Comparison of ENCODE assay signal across 22 cellular contexts in genomic region chr20:63807654-63808053, GRCh38. TPM values are rescaled to one million over a fixed set of nuclear protein-coding genes. Genes with fewer than 3 reads are reported as not detected.
DNase-seq lines count a peak whose midpoint lies in the region; ATAC-seq and TF ChIP-seq lines count a peak whose summit lies in the region.
"Had no signal": no experiment of that assay in that cellular context is flagged by ENCODE, and none has a peak within 500 bp of the region (broad histone marks: within the 10 kb centered on the region; RNA-seq: fewer than 3 reads in every experiment).

No MANE protein-coding gene starts in this region.

- no peak overlapping the region for H3K9ac ChIP-seq in Karpas-422 (ENCODE audit: low read length)
- H3K9ac ChIP-seq: BLaER1 had no signal

- no peaks in the 10 kb centered on the region for H3K9me3 ChIP-seq in spleen
- H3K9me3 ChIP-seq in Karpas-422 (ENCODE audit: low read length) = no peaks in the 10 kb centered on the region
- H3K9me3 ChIP-seq: BLaER1 had no signal

- peak overlapping the region in 4 of 8 donors; percentile 19 to 60 (median 26) for H3K4me3 ChIP-seq in spleen
- H3K4me3 ChIP-seq in Karpas-422 (ENCODE audit: low read length) = no peak overlapping the region
- H3K4me3 ChIP-seq: BLaER1, GM23338 had no signal

- H3K4me2 ChIP-seq in Karpas-422 (ENCODE audit: low read depth, low read length, poor library complexity, severe bottlenecking) = no peak overlapping the region
- H3K4me2 ChIP-seq: BLaER1, GM23338 had no signal

- no peaks in the 10 kb centered on the region for H4K20me1 ChIP-seq in Karpas-422 (ENCODE audit: insufficient read depth, low read depth, low read length)
- H4K20me1 ChIP-seq: BLaER1 had no signal

- no peak for TF ChIP-seq CTCF in spleen (IDR thresholded peaks at IDR 0.05 in 8 of 11, conservative IDR thresholded peaks at IDR 0.05 in 3 of 11)

- no peak for ATAC-seq in GM19452 (IDR thresholded peaks at IDR 0.05; ENCODE audit: unreplicated experiment)
- ATAC-seq: GM23338, HCT116 had no signal

- intact Hi-C loops in spleen (cut with DNase I; ENCODE audit: low total_unique reads) = no loop called here

- H3K36me3 ChIP-seq in spleen = peaks cover 0 to 8% (median 0%) of the 10 kb centered on the region in 6 donors
- no peaks in the 10 kb centered on the region for H3K36me3 ChIP-seq in Karpas-422 (ENCODE audit: insufficient read depth, low read length)
- H3K36me3 ChIP-seq: BLaER1 had no signal

- H2AFZ ChIP-seq in Karpas-422 (ENCODE audit: low read length) = no peak overlapping the region
- H2AFZ ChIP-seq: GM23338 had no signal

- DNase-seq in NCI-H82 (lab: John Stamatoyannopoulos, UW) = peak; percentile 71
- no peak for DNase-seq in NCI-H82 treated with DMSO at 0.1 percent for 48 hours (lab: John Stamatoyannopoulos, UW; ENCODE audit: unreplicated experiment)
- peak; percentile 53 for DNase-seq in NCI-H526 treated with DMSO at 0.1 percent for 48 hours (lab: John Stamatoyannopoulos, UW)
- DNase-seq in spleen = no peak
- no peak for DNase-seq in Karpas-422
- DNase-seq in activated naive CD4-positive, alpha-beta T cell treated with anti-CD3 and anti-CD28 coated beads, Interleukin-2, amount 50 U/mL, for 16 hours = no peak
- DNase-seq: 8988T; CD4-positive, alpha-beta memory T cell; DMS153; DMS79; GDM1; HFFc6 had no signal

- no peak for TF ChIP-seq POLR2A in spleen (IDR thresholded peaks at IDR 0.05)

- H3K27me3 ChIP-seq in spleen (replicated peaks in 1 of 7) = peaks cover 0 to 5% (median 0%) of the 10 kb centered on the region in 7 donors
- H3K27me3 ChIP-seq in Karpas-422 (ENCODE audit: low read length) = no peaks in the 10 kb centered on the region

- no peaks in the 10 kb centered on the region for H3K9me2 ChIP-seq in Karpas-422 (replicated peaks; ENCODE audit: insufficient read depth, low read length)

- 88 to 97% (median 91%) methylated on average over 23 of the region's 23 CpGs for whole genome bisulfite sequencing in spleen, 5 donors

- peak overlapping the region in 5 of 8 donors; percentile 50 to 77 (median 74) for H3K27ac ChIP-seq in spleen
- H3K27ac ChIP-seq in Karpas-422 (ENCODE audit: low read length) = no peak overlapping the region
- H3K27ac ChIP-seq: BLaER1, HL-60 had no signal

- no peaks in the 10 kb centered on the region for H3K79me2 ChIP-seq in Karpas-422 (ENCODE audit: low read length)

- H3K4me1 ChIP-seq in spleen (peaks cover 9 to 59% (median 39%) of the 10 kb centered on the region in 6 donors), Karpas-422 (ENCODE audit: low read length) (no peaks in the 10 kb centered on the region)

RNA-seq across cellular contexts. Expression of gene ZBTB46, which starts 23.4 kb away (rescaled TPM):
- 10 to 100 TPM; 27.6 to 76.5 (median 35.9) TPM for total RNA-seq in spleen
- polyA plus RNA-seq in spleen = 10 to 100 TPM in 1 of 3 donors, 1 to 10 TPM in 2; 3.6 to 14.7 (median 4.7) TPM
- total RNA-seq in Karpas-422 (2014; rRNA removed; shearing (Covaris generic); ENCODE audit: low replicate concordance) = 0.18 TPM in 1 of 2 replicates, not detected in the other

RNA-seq across cellular contexts. Expression of gene ABHD16B, which starts 53.6 kb away (rescaled TPM):
- not detected for total RNA-seq in spleen
- under 1 TPM; 0.49 to 0.86 (median 0.57) TPM for polyA plus RNA-seq in spleen
- not detected in 2 replicates for total RNA-seq in Karpas-422 (2014; rRNA removed; shearing (Covaris generic); ENCODE audit: low replicate concordance)
- total RNA-seq: A673; CD4-positive, alpha-beta memory T cell; Daoy; GM23338; HFFc6; HT1080 had no signal
- polyA plus RNA-seq: AG04450; CD14-positive monocyte; CD4-positive, alpha-beta memory T cell; GM23338 had no signal

RNA-seq across cellular contexts. Expression of gene TPD52L2, which starts 57.4 kb away (rescaled TPM):
- 100 to 1,000 TPM in 1 of 7 donors, 10 to 100 TPM in 6; 66.3 to 102 (median 92.1) TPM for total RNA-seq in spleen
- polyA plus RNA-seq in spleen = 10 to 100 TPM; 60.2 to 94.6 (median 63.5) TPM
- total RNA-seq in Karpas-422 (2014; rRNA removed; shearing (Covaris generic); ENCODE audit: low replicate concordance) = 25.9 and 38.3 TPM in 2 replicates

Comparison
In these comparisons a context has a peak if more than half of its experiments do, and no peak if none do; other contexts are left out.
1. DNase-seq: peak in NCI-H82 (single experiment) and NCI-H526 treated with DMSO at 0.1 percent for 48 hours (single experiment); none in NCI-H82 treated with DMSO at 0.1 percent for 48 hours (single experiment), spleen (single experiment), Karpas-422 (single experiment) and activated naive CD4-positive, alpha-beta T cell treated with anti-CD3 and anti-CD28 coated beads, Interleukin-2, amount 50 U/mL, for 16 hours (single experiment).
2. RNA of gene ZBTB46, which starts 23.4 kb away (total RNA-seq): 27.6 to 76.5 TPM in spleen; 0.18 TPM in Karpas-422; every median in the first group is over 10 times any median in the second.